8 cellular contexts compared by ENCODE assay signal in the genomic region with DNA sequence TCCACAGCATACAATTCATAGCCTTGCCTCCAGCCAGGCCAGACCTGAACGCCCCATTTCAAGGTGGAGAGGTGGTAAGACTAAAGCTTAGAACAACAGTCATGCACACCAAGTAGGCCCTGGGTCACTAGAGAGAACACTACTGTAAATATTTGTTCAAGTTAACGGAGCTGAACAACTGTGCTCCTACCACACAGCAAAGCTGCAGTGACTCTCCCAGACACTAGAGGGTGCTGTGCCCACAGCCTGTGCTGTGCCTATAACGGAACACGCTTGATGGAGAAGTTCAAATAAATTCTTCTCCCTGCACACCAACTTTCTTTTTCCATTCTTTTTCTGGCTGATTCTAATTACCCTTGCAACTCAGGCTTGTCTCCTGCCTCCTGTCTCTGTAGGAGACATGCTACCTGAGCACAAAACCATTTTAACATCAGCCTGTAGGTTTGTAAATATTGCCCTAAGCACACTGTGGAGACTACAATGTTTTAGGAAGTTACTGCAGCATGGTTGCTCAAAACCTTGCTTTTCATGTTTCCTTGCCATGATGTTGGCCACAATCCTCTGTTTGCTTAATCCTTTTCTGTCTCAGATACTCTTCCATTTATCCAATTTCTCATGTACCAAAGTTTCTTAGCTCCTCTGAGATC.
DNase-seq lines count a peak whose midpoint lies in the region; ATAC-seq and TF ChIP-seq lines count a peak whose summit lies in the region.
"Not testable (repeated sequence)": the region's sequence is repeated elsewhere in the genome, so short reads cannot be mapped to it uniquely, and the experiment has no call there.

No MANE protein-coding gene starts in this region.

- ATAC-seq in GM19025 (IDR thresholded peaks at IDR 0.05; ENCODE audit: low read depth, unreplicated experiment) (peak; percentile 82), right lobe of liver (peak; percentile 84 to 94 (median 90))

- not testable (repeated sequence) for H3K27ac ChIP-seq in colonic mucosa
- peak overlapping the region in 2 of 3 donors; percentile 69 to 70 for H3K27ac ChIP-seq in right lobe of liver

- not testable (repeated sequence) for H3K4me1 ChIP-seq in colonic mucosa
- H3K4me1 ChIP-seq in right lobe of liver = peaks cover 0 to 26% (median 9%) of the 10 kb centered on the region in 4 donors

- TF ChIP-seq CTCF in BJ (IDR thresholded peaks at IDR 0.05; ENCODE audit: insufficient read depth, low read depth, low read length) (peak; percentile 85), colonic mucosa (IDR thresholded peaks at IDR 0.05) (peak; percentile 83), right lobe of liver (IDR thresholded peaks at IDR 0.05) (peak; percentile 37 to 85 (median 82))

- not testable (repeated sequence) for H3K9me3 ChIP-seq in colonic mucosa, right lobe of liver

- H3K4me3 ChIP-seq in BJ (ENCODE audit: low read depth, low read length); colonic mucosa: not testable (repeated sequence)
- peak overlapping the region in 2 of 3 donors; percentile 11 to 20 for H3K4me3 ChIP-seq in right lobe of liver

- WGBS in right lobe of liver (ENCODE audit: insufficient coverage, low coverage, low lambda C conversion rate, missing lambda C conversion rate) = 23% methylated on average over 4 of the region's 4 CpGs

- not testable (repeated sequence) for TF ChIP-seq POLR2A in right lobe of liver (IDR thresholded peaks at IDR 0.05)

- not testable (repeated sequence) for H3K9ac ChIP-seq in colonic mucosa (ENCODE audit: low read depth in 2 of 2, low read length in 2 of 2)

- CTCF ChIA-PET in BJ (lab: Yijun Ruan, JAX) = interaction anchor here (1.0 to 2.7 kb wide), 7 partner anchors 8 to 265 kb away, joined by 3 to 18 read pairs (median 3); no protein-coding TSS in a partner anchor

- intact Hi-C loops in colonic mucosa (cut with DNase I) (loop anchor here (5.0 kb wide), 1 partner anchor 184 kb away; no protein-coding TSS in a partner anchor), right lobe of liver (cut with DNase I) (loop anchor here in 1 of 2 donors (10.0 kb wide), 1 partner anchor 171 kb away; a partner anchor contains a TSS)

- POLR2A ChIA-PET in BJ (lab: Charles Lee) = not testable (repeated sequence)

- not testable (repeated sequence) for DNase-seq in BJ (ENCODE audit: low read depth)
- DNase-seq in HT-29 (ENCODE audit: low spot score) = peak; percentile 94
- peak; percentile 35 for DNase-seq in NK-92 treated with Interleukin-12 subunit alpha and Interleukin-12 subunit beta, amount 100 ng/mL, for 24 hours (lab: John Stamatoyannopoulos, UW)
- DNase-seq in activated CD4-positive, alpha-beta T cell treated with anti-CD3 and anti-CD28 coated beads, Interleukin-2, amount 50 U/mL, for 24 hours (ENCODE audit: low read depth in 1 of 2, low spot score in 1 of 2) = peak; percentile 31 to 64
- peak; percentile 72 for DNase-seq in colonic mucosa
- DNase-seq in right lobe of liver = peak; percentile 75 to 89 (median 88)
- peak; percentile 21 to 37 (median 33) for DNase-seq in stimulated activated CD4-positive, alpha-beta T cell treated with anti-CD3 and anti-CD28 coated beads, TNF-alpha, amount 100 ng/mL, for 4 hours (ENCODE audit: low read depth in 3 of 3)

- H3K27me3 ChIP-seq in BJ (ENCODE audit: control insufficient read depth, insufficient read depth, low read length); colonic mucosa; right lobe of liver: not testable (repeated sequence)

- H3K36me3 ChIP-seq in BJ (ENCODE audit: control insufficient read depth, insufficient read depth, low read length); colonic mucosa; right lobe of liver: not testable (repeated sequence)
